20 cellular contexts compared by ENCODE assay signal in genomic region chr11:8429483-8429882, GRCh38.
DNase-seq lines count a peak whose midpoint lies in the region; ATAC-seq, FAIRE-seq and TF ChIP-seq lines count a peak whose summit lies in the region.
"Had no signal": no experiment of that assay in that cellular context is flagged by ENCODE, and none has a peak within 500 bp of the region (broad histone marks: within the 10 kb centered on the region; RNA-seq: fewer than 3 reads in every experiment).

No MANE protein-coding gene starts in this region.

- H3K79me1 ChIP-seq in mesendoderm (ENCODE audit: low read length): no peaks in the 10 kb centered on the region

- no peak overlapping the region for H2BK120ac ChIP-seq in mesendoderm (ENCODE audit: low read depth, low read length)

- BruUV-seq in GM12878 (replicated peaks; lab: Mats Ljungman, UMichigan): no TSS peak

- H3K36me3 ChIP-seq in OCI-LY3 (replicated peaks; ENCODE audit: low read depth, low read length) (peaks cover 3% of the 10 kb centered on the region), GM12878 (ENCODE audit: control insufficient read depth in 2 of 2, insufficient read depth in 2 of 2, low read length in 1 of 2) (no peaks in the 10 kb centered on the region), mesendoderm (ENCODE audit: control insufficient read depth, insufficient read depth, low read length) (no peaks in the 10 kb centered on the region), esophagus squamous epithelium (no peaks in the 10 kb centered on the region)
- no peaks in the 10 kb centered on the region for H3K36me3 ChIP-seq in naive thymus-derived CD4-positive, alpha-beta T cell (ENCODE audit: control insufficient read depth in 2 of 3, insufficient read depth in 3 of 3, low read length in 3 of 3)

- FAIRE-seq in H54 (lab: Jason Lieb, UNC) (peak; percentile 71), GM12878 (lab: Jason Lieb, UNC) (peak; percentile 61)
- FAIRE-seq: A549, D721Med, GM18507, HTR-8/SVneo had no signal

- no peak for DNase-seq in H54 (ENCODE audit: insufficient read length, low spot score)
- no peak for DNase-seq in GM12878 (ENCODE audit: low read depth, low spot score)
- peak; percentile 17 for DNase-seq in mesendoderm
- no peak for DNase-seq in esophagus squamous epithelium (lab: John Stamatoyannopoulos, UW)
- DNase-seq in naive thymus-derived CD4-positive, alpha-beta T cell: no peak
- DNase-seq: AML-193; Caco-2; CD4-positive, alpha-beta T cell; H7; HFFc6; IMR-90 had no signal

- no peaks in the 10 kb centered on the region for H3K27me3 ChIP-seq in OCI-LY3 (ENCODE audit: low read depth, low read length)
- no peaks in the 10 kb centered on the region for H3K27me3 ChIP-seq in GM12878 (replicated peaks in 1 of 2; ENCODE audit: control insufficient read depth in 2 of 2, insufficient read depth in 2 of 2, low read length in 1 of 2)
- H3K27me3 ChIP-seq in mesendoderm (ENCODE audit: insufficient read depth, low read length, poor library complexity): no peaks in the 10 kb centered on the region
- H3K27me3 ChIP-seq in esophagus squamous epithelium: no peaks in the 10 kb centered on the region
- no peaks in the 10 kb centered on the region for H3K27me3 ChIP-seq in naive thymus-derived CD4-positive, alpha-beta T cell (ENCODE audit: control insufficient read depth in 2 of 2, insufficient read depth in 2 of 2, low read length in 2 of 2)

- WGBS in GM12878 (ENCODE audit: insufficient coverage, insufficient replicate concordance, low lambda C conversion rate, missing lambda C conversion rate): 65% methylated on average over 5 of the region's 5 CpGs
- no CpG with 5 or more reads among the region's 5 CpGs for WGBS in mesendoderm (ENCODE audit: extremely low coverage, insufficient coverage, low lambda C conversion rate)
- WGBS in esophagus squamous epithelium, 2 donors: 60 to 62% methylated on average over 5 of the region's 5 CpGs

- no peak overlapping the region for H3K4me3 Mint-ChIP-seq in naive thymus-derived CD4-positive, alpha-beta T cell
- H3K4me3 Mint-ChIP-seq: CD4-positive, alpha-beta T cell; GM23338; HFFc6 had no signal

- H3K4me3 ChIP-seq in OCI-LY3 (ENCODE audit: low read length) (no peak overlapping the region), GM12878 (no peak overlapping the region), mesendoderm (ENCODE audit: low read length) (no peak overlapping the region), esophagus squamous epithelium (no peak overlapping the region)
- H3K4me3 ChIP-seq in naive thymus-derived CD4-positive, alpha-beta T cell (ENCODE audit: low read length): no peak overlapping the region
- H3K4me3 ChIP-seq: A549, GM23338 had no signal

- TF ChIP-seq POLR2A in H54 (IDR thresholded peaks at IDR 0.05; ENCODE audit: low read depth, low read length) (no peak), GM12878 (IDR thresholded peaks at IDR 0.05; ENCODE audit: low read depth, low read length) (no peak), esophagus squamous epithelium (IDR thresholded peaks at IDR 0.05) (no peak)

- H4K20me1 ChIP-seq in OCI-LY3 (ENCODE audit: insufficient read depth, low read length) (no peaks in the 10 kb centered on the region), GM12878 (ENCODE audit: control insufficient read depth, insufficient read depth) (no peaks in the 10 kb centered on the region)

- H3K56ac ChIP-seq in mesendoderm (ENCODE audit: low read length): no peak overlapping the region

- H3K4me1 ChIP-seq in OCI-LY3 (ENCODE audit: low read length): peaks cover 8% of the 10 kb centered on the region; the same call in 1 of the 2 replicates
- H3K4me1 ChIP-seq in GM12878 (ENCODE audit: control insufficient read depth, insufficient read depth, low read length): no peaks in the 10 kb centered on the region
- no peaks in the 10 kb centered on the region for H3K4me1 ChIP-seq in mesendoderm (ENCODE audit: control insufficient read depth, low read depth, low read length)
- H3K4me1 ChIP-seq in esophagus squamous epithelium: no peaks in the 10 kb centered on the region
- no peaks in the 10 kb centered on the region for H3K4me1 ChIP-seq in naive thymus-derived CD4-positive, alpha-beta T cell (ENCODE audit: control insufficient read depth in 2 of 2, insufficient read depth in 2 of 2, low read length in 2 of 2)
- H3K4me1 ChIP-seq: A549, Caco-2 had no signal

- POLR2A ChIA-PET in GM12878 (lab: Charles Lee): no interaction called here
- POLR2A ChIA-PET in naive thymus-derived CD4-positive, alpha-beta T cell (lab: Charles Lee): no interaction called here

- H3K4me1 Mint-ChIP-seq in naive thymus-derived CD4-positive, alpha-beta T cell: no peaks in the 10 kb centered on the region
- H3K4me1 Mint-ChIP-seq: GM23338 had no signal

- H3K4ac ChIP-seq in mesendoderm (ENCODE audit: low read depth, low read length): no peak overlapping the region

- H3K4me2 ChIP-seq in OCI-LY3 (ENCODE audit: low read length): peak overlapping the region; percentile 13; the same call in 1 of the 2 replicates
- H3K4me2 ChIP-seq in GM12878 (ENCODE audit: control insufficient read depth, insufficient read depth): no peak overlapping the region
- H3K4me2 ChIP-seq in mesendoderm (ENCODE audit: low read length): no peak overlapping the region
- H3K4me2 ChIP-seq: A549, GM23338 had no signal

- no peaks in the 10 kb centered on the region for H3K9me3 ChIP-seq in OCI-LY3 (ENCODE audit: insufficient read depth, low read length)
- H3K9me3 ChIP-seq in GM12878 (replicated peaks; ENCODE audit: control insufficient read depth, insufficient read depth, low read length): no peaks in the 10 kb centered on the region; the same call in 2 of the 3 replicates
- H3K9me3 ChIP-seq in esophagus squamous epithelium: no peaks in the 10 kb centered on the region
- H3K9me3 ChIP-seq in naive thymus-derived CD4-positive, alpha-beta T cell (ENCODE audit: control insufficient read depth in 2 of 3, low read length in 3 of 3): no peaks in the 10 kb centered on the region
- H3K9me3 ChIP-seq: A549 had no signal

- H2AFZ ChIP-seq in OCI-LY3 (ENCODE audit: low read depth, low read length) (no peak overlapping the region), GM12878 (ENCODE audit: control insufficient read depth, low read depth, low read length) (no peak overlapping the region)
- H2AFZ ChIP-seq: GM23338 had no signal

- H3K27ac ChIP-seq in OCI-LY3 (ENCODE audit: low read length) (no peak overlapping the region), GM12878 (ENCODE audit: control insufficient read depth, insufficient read depth) (no peak overlapping the region), mesendoderm (ENCODE audit: low read depth, low read length) (no peak overlapping the region), esophagus squamous epithelium (no peak overlapping the region)
- H3K27ac ChIP-seq in naive thymus-derived CD4-positive, alpha-beta T cell (ENCODE audit: low read depth, low read length): no peak overlapping the region
- H3K27ac ChIP-seq: A549, C4-2B had no signal

- H3K79me2 ChIP-seq in OCI-LY3 (ENCODE audit: low read length): no peaks in the 10 kb centered on the region
- no peaks in the 10 kb centered on the region for H3K79me2 ChIP-seq in GM12878 (ENCODE audit: control insufficient read depth, insufficient read depth, low read length)
- no peaks in the 10 kb centered on the region for H3K79me2 ChIP-seq in mesendoderm (ENCODE audit: control insufficient read depth, insufficient read depth, low read length)

- H3K27me3 Mint-ChIP-seq in naive thymus-derived CD4-positive, alpha-beta T cell: peaks cover 3 to 31% (median 18%) of the 10 kb centered on the region in 5 donors

- in situ Hi-C loops in GM12878 (cut with MboI): no loop called here

- no peak overlapping the region for H3K23ac ChIP-seq in mesendoderm (ENCODE audit: low read length)

- H3K27ac Mint-ChIP-seq in naive thymus-derived CD4-positive, alpha-beta T cell: no peak overlapping the region
- H3K27ac Mint-ChIP-seq: CD4-positive, alpha-beta T cell; GM23338; HFFc6 had no signal

- TF ChIP-seq RAD21 in GM12878 (IDR thresholded peaks at IDR 0.05; ENCODE audit: insufficient read depth, low read depth, low read length): no peak

- RAD21 ChIA-PET in GM12878 (lab: Charles Lee; ENCODE audit: unreplicated experiment): no interaction called here

- H4K8ac ChIP-seq in mesendoderm (ENCODE audit: low read depth, low read length): no peak overlapping the region

- intact Hi-C loops in GM12878 (cut with micrococcal nuclease; ENCODE audit: unreplicated experiment): no loop called here
- intact Hi-C loops in esophagus squamous epithelium (cut with DNase I): no loop called here
- intact Hi-C loops in naive thymus-derived CD4-positive, alpha-beta T cell (cut with micrococcal nuclease): no loop called here

- SMC1A ChIA-PET in GM12878 (lab: Charles Lee; ENCODE audit: uncharacterized antibody, unreplicated experiment): no interaction called here

- H3K9ac ChIP-seq in OCI-LY3 (ENCODE audit: low read length) (no peak overlapping the region), GM12878 (ENCODE audit: control insufficient read depth, insufficient read depth, low read length) (no peak overlapping the region), mesendoderm (ENCODE audit: low read length) (no peak overlapping the region)

- peaks cover 0 to 10% (median 0%) of the 10 kb centered on the region in 11 donors for H3K9me3 Mint-ChIP-seq in naive thymus-derived CD4-positive, alpha-beta T cell
- H3K9me3 Mint-ChIP-seq: HFFc6 had no signal

- H2BK15ac ChIP-seq in mesendoderm (replicated peaks; ENCODE audit: low read depth): no peak overlapping the region

- CTCF ChIA-PET in GM12878 (lab: Yijun Ruan, JAX): no interaction called here
- CTCF ChIA-PET in naive thymus-derived CD4-positive, alpha-beta T cell (lab: Charles Lee): no interaction called here

- no peak overlapping the region for H4K5ac ChIP-seq in mesendoderm (ENCODE audit: low read length)

- no peak overlapping the region for H2AK5ac ChIP-seq in mesendoderm (ENCODE audit: low read length)

- H3K36me3 Mint-ChIP-seq in naive thymus-derived CD4-positive, alpha-beta T cell: no peaks in the 10 kb centered on the region

- no peak overlapping the region for H2BK5ac ChIP-seq in mesendoderm (ENCODE audit: low read length)

- TF ChIP-seq CTCF in OCI-LY3 (IDR thresholded peaks at IDR 0.05; ENCODE audit: low read depth, low read length): no peak
- TF ChIP-seq CTCF in GM12878 (IDR thresholded peaks at IDR 0.05 in 2 of 3, conservative IDR thresholded peaks at IDR 0.05 in 1 of 3; ENCODE audit: control insufficient read depth in 2 of 3, extremely low read depth in 1 of 3, insufficient read depth in 1 of 3, low read depth in 3 of 3, low read length in 3 of 3): no peak
- TF ChIP-seq CTCF in esophagus squamous epithelium (IDR thresholded peaks at IDR 0.05): no peak

- no peak for TF ChIP-seq EP300 in GM12878 (IDR thresholded peaks at IDR 0.05; ENCODE audit: borderline replicate concordance in 1 of 2, control insufficient read depth in 1 of 2, low read depth in 2 of 2, low read length in 2 of 2)

- ATAC-seq in GM12878 (no peak), GM19397 (IDR thresholded peaks at IDR 0.05; ENCODE audit: unreplicated experiment) (no peak)
- no peak for ATAC-seq in naive thymus-derived CD4-positive, alpha-beta T cell
- ATAC-seq: A549, GM23338, HCT116 had no signal

- no peak overlapping the region for H3K18ac ChIP-seq in mesendoderm (ENCODE audit: low read length)

TF ChIP-seq in GM12878, 131 proteins besides CTCF, POLR2A, EP300 and RAD21 (continues in another document):
- no peak for TF ChIP-seq ASH2L (IDR thresholded peaks at IDR 0.05; ENCODE audit: borderline replicate concordance, low read depth)
- TF ChIP-seq RUNX3 (IDR thresholded peaks at IDR 0.05; ENCODE audit: low read length): no peak
- no peak for TF ChIP-seq MEF2A (IDR thresholded peaks at IDR 0.05; ENCODE audit: insufficient read depth, low read depth, low read length)
